Comparison of ENCODE assay signal across 8 cellular contexts in genomic region chr14:23559010-23559920, GRCh38. TPM values are rescaled to one million over a fixed set of nuclear protein-coding genes. Genes with fewer than 3 reads are reported as not detected.
DNase-seq lines count a peak whose midpoint lies in the region; ATAC-seq, FAIRE-seq and TF ChIP-seq lines count a peak whose summit lies in the region.

No MANE protein-coding gene starts in this region.

- no peaks in the 10 kb centered on the region for H3K9me3 ChIP-seq in mucosa of descending colon

- peaks cover 20% of the 10 kb centered on the region for H3K4me1 ChIP-seq in mucosa of descending colon (ENCODE audit: low read depth)

- peaks cover 4% of the 10 kb centered on the region for H3K36me3 ChIP-seq in mucosa of descending colon (ENCODE audit: low read depth)

- peaks cover 62% of the 10 kb centered on the region for H3K4me1 Mint-ChIP-seq in stimulated activated naive CD8-positive, alpha-beta T cell treated with anti-CD3 and anti-CD28 coated beads, Interleukin-15, Interleukin-2, amounts not matched to agents 100 ng/mL and 50 ng/mL, for 24 hours (ENCODE audit: low read depth)

- H3K36me3 Mint-ChIP-seq in stimulated activated naive CD8-positive, alpha-beta T cell treated with anti-CD3 and anti-CD28 coated beads, Interleukin-15, Interleukin-2, amounts not matched to agents 100 ng/mL and 50 ng/mL, for 24 hours (ENCODE audit: low read depth) = peaks cover 40% of the 10 kb centered on the region

- POLR2A ChIA-PET in GM10248 (lab: Yijun Ruan, JAX) = interaction anchor here (0.6 to 1.0 kb wide), 2 partner anchors 10 to 244 kb away, joined by 3 to 4 read pairs; no protein-coding TSS in a partner anchor

- H3K27ac Mint-ChIP-seq in stimulated activated naive CD8-positive, alpha-beta T cell treated with anti-CD3 and anti-CD28 coated beads, Interleukin-15, Interleukin-2, amounts not matched to agents 100 ng/mL and 50 ng/mL, for 24 hours = peak overlapping the region; percentile 88

- ATAC-seq in mucosa of descending colon = no peak
- ATAC-seq in HG03097 (IDR thresholded peaks at IDR 0.05; ENCODE audit: low FRiP score, unreplicated experiment) = no peak

- H3K4me3 Mint-ChIP-seq in stimulated activated naive CD8-positive, alpha-beta T cell treated with anti-CD3 and anti-CD28 coated beads, Interleukin-15, Interleukin-2, amounts not matched to agents 100 ng/mL and 50 ng/mL, for 24 hours = no peak overlapping the region

- intact Hi-C loops in mucosa of descending colon (cut with DNase I, micrococcal nuclease) = no loop called here

- CTCF ChIA-PET in GM10248 (lab: Yijun Ruan, JAX) = interaction anchor here (0.6 to 15.7 kb wide), 38 partner anchors 7 to 764 kb away, joined by 3 to 497 read pairs (median 5); partner anchors contain the start of genes AP1G2, PABPN1 and ZFHX2

- TF ChIP-seq CTCF in GM10248 (IDR thresholded peaks at IDR 0.05; ENCODE audit: control extremely low read depth, extremely low read depth, low read depth, missing control alignments) (peak; percentile 83), choroid plexus epithelial cell (conservative IDR thresholded peaks at IDR 0.05; ENCODE audit: low read depth, low read length) (peak; percentile 98), mucosa of descending colon (IDR thresholded peaks at IDR 0.05) (peak; percentile 88)

- no peaks in the 10 kb centered on the region for H3K9me3 Mint-ChIP-seq in stimulated activated naive CD8-positive, alpha-beta T cell treated with anti-CD3 and anti-CD28 coated beads, Interleukin-15, Interleukin-2, amounts not matched to agents 100 ng/mL and 50 ng/mL, for 24 hours

- DNase-seq in GM10248 (ENCODE audit: extremely low spot score) (peak; percentile 62), MV-4-11 (lab: John Stamatoyannopoulos, UW) (peak; percentile 53), choroid plexus epithelial cell (ENCODE audit: low read depth) (peak; percentile 73), mucosa of descending colon (peak in 2 of 3 donors; percentile 56 to 65), frontal cortex (ENCODE audit: low spot score in 2 of 2) (no peak)
- peak; percentile 48 for DNase-seq in activated CD4-positive, alpha-beta T cell treated with anti-CD3 and anti-CD28 coated beads for 1 hour

- no peaks in the 10 kb centered on the region for H3K27me3 Mint-ChIP-seq in stimulated activated naive CD8-positive, alpha-beta T cell treated with anti-CD3 and anti-CD28 coated beads, Interleukin-15, Interleukin-2, amounts not matched to agents 100 ng/mL and 50 ng/mL, for 24 hours

- FAIRE-seq in frontal cortex (lab: Jason Lieb, UNC) = no peak

- H3K4me3 ChIP-seq in choroid plexus epithelial cell (ENCODE audit: low read depth, low read length) = no peak overlapping the region
- no peak overlapping the region for H3K4me3 ChIP-seq in mucosa of descending colon

RNA-seq across cellular contexts. Expression of gene THTPA, which starts 3.2 kb away (rescaled TPM):
- total RNA-seq in mucosa of descending colon (10 to 100 TPM; 16.8 to 17.4 (median 17.4) TPM), frontal cortex (23.6 TPM)

RNA-seq across cellular contexts. Expression of gene ZFHX2, which starts 7.7 kb away (rescaled TPM):
- total RNA-seq in mucosa of descending colon (1 to 10 TPM in 2 of 3 donors, under 1 TPM in 1; 0.92 to 3.2 (median 1.6) TPM), frontal cortex (1.2 TPM)

RNA-seq across cellular contexts. Expression of gene AP1G2, which starts 8.3 kb away (rescaled TPM):
- 100 to 1,000 TPM in 2 of 3 donors, 10 to 100 TPM in 1; 95.4 to 271 (median 122) TPM for total RNA-seq in mucosa of descending colon
- total RNA-seq in frontal cortex = 12.6 TPM

RNA-seq across cellular contexts. Expression of gene JPH4, which starts 19.3 kb away (rescaled TPM):
- total RNA-seq in mucosa of descending colon = 1 to 10 TPM in 1 of 3 donors, under 1 TPM in 2; 0.26 to 3.7 (median 0.87) TPM
- total RNA-seq in frontal cortex = 32.2 TPM

Comparison
In these comparisons a context has a peak if more than half of its experiments do, and no peak if none do; other contexts are left out.
1. DNase-seq: peak in GM10248 (single experiment), MV-4-11 (single experiment), activated CD4-positive, alpha-beta T cell treated with anti-CD3 and anti-CD28 coated beads for 1 hour (single experiment), choroid plexus epithelial cell (single experiment) and mucosa of descending colon (2 of 3); none in frontal cortex (0 of 2).
2. Peak in every context shown above with its lines, with median percentiles within 50 percentile points of each other: CTCF ChIP-seq.